Comparison of ENCODE assay signal across 30 cellular contexts in the genomic region with DNA sequence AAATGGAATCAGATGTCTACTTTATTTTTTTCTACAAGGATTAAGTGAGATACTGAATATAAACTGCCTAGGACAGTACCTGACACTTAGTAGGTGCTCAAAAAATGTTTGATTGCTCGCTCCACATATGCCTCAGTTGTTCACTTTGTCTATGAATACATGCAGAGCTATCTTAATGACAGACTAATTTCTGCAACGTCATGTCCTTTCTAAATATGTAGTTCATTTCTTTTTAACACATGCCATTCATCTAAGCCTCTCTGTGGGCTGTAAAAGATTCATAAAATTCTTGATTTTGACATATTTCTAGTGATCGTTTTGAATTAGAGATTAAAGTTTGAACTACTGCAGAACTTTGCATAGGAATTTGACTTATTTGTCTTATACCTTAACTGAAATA.
A peak's percentile ranks its signal among the peaks of the same experiment; 100 is the strongest.
DNase-seq lines count a peak whose midpoint lies in the region; ATAC-seq, FAIRE-seq and TF ChIP-seq lines count a peak whose summit lies in the region.
"Had no signal": no experiment of that assay in that cellular context is flagged by ENCODE, and none has a peak within 500 bp of the region (broad histone marks: within the 10 kb centered on the region; RNA-seq: fewer than 3 reads in every experiment).

No MANE protein-coding gene starts in this region.

- DNase-seq in HepG2 (ENCODE audit: low spot score) (no peak), right lobe of liver (no peak), A549 (ENCODE audit: low read depth in 1 of 2, low spot score in 1 of 2) (no peak), ecto neural progenitor cell (ENCODE audit: low spot score) (no peak)
- DNase-seq: 8988T; ACHN; AML-193; BE2C; C1 segment of cervical spinal cord; Caco-2; Calu3; CD4-positive, alpha-beta memory T cell; CD4-positive, alpha-beta T cell; CD4-positive, CD25-positive, alpha-beta regulatory T cell; CD8-positive, alpha-beta memory T cell; CD8-positive, alpha-beta T cell; COR-L47; DMS 273 treated with DMSO at 0.1 percent for 48 hours; DMS153; DMS53; DMS79; DMS79 treated with DMSO at 0.1 percent for 48 hours; DND-41; EL had no signal

- intact Hi-C loops in HepG2 (cut with micrococcal nuclease; ENCODE audit: unreplicated experiment), result no loop called here
- intact Hi-C loops in right lobe of liver (cut with DNase I), result no loop called here

- TF ChIP-seq RAD21 in HepG2 (CRISPR knock-in tag; IDR thresholded peaks at IDR 0.05) (no peak), A549 (conservative IDR thresholded peaks at IDR 0.05 in 1 of 2, IDR thresholded peaks at IDR 0.05 in 1 of 2) (no peak)

- BruUV-seq in HepG2 (replicated peaks; lab: Mats Ljungman, UMichigan), result no TSS peak

- H3K4me3 ChIP-seq in HepG2 (replicated peaks in 1 of 3; ENCODE audit: insufficient read depth in 1 of 3, low read depth in 2 of 3, low read length in 3 of 3) (no peak overlapping the region), right lobe of liver (no peak overlapping the region), A549 (no peak overlapping the region)
- H3K4me3 ChIP-seq: BLaER1; BLaER1 treated with 17β-estradiol and CSF1 and Interleukin-3, amounts not matched to agents 10 nM and 100 nM had no signal

- in situ Hi-C loops in HepG2 (cut with HindIII; ENCODE audit: extremely low pct_ligation_motif_present, low pct_unique_long_range_greater_than_20kb), result no loop called here

- no peak for ATAC-seq in HepG2
- no peak for ATAC-seq in right lobe of liver
- ATAC-seq in A549, result no peak
- ATAC-seq: CD8-positive, alpha-beta T cell had no signal

- H3K27me3 ChIP-seq in HepG2 (ENCODE audit: control insufficient read depth in 1 of 2, insufficient read depth in 2 of 2, low read length in 2 of 2) (no peaks in the 10 kb centered on the region), right lobe of liver (no peaks in the 10 kb centered on the region)
- H3K27me3 ChIP-seq: BE2C; BLaER1; BLaER1 treated with 17β-estradiol and CSF1 and Interleukin-3, amounts not matched to agents 10 nM and 100 nM had no signal

- CTCF ChIA-PET in HepG2 (lab: Yijun Ruan, JAX; ENCODE audit: low intra/inter-chr PET ratio, low total read pairs), result interaction anchor here (0.6 kb wide), 1 partner anchor 31 kb away, joined by 3 read pairs; no protein-coding TSS in a partner anchor
- CTCF ChIA-PET in A549 (lab: Yijun Ruan, JAX), result interaction anchor here (0.7 kb wide), 1 partner anchor 13 kb away, joined by 3 read pairs; no protein-coding TSS in a partner anchor

- WGBS in HepG2 (ENCODE audit: low lambda C conversion rate), result 1% methylated on average over 3 of the region's 3 CpGs
- 35% methylated on average over 3 of the region's 3 CpGs for WGBS in right lobe of liver (ENCODE audit: insufficient coverage, low coverage, low lambda C conversion rate, missing lambda C conversion rate)
- WGBS in A549 (ENCODE audit: missing lambda C conversion rate), result 0% methylated on average over 3 of the region's 3 CpGs

- H4K20me1 ChIP-seq in HepG2 (ENCODE audit: insufficient read depth, low read length), result no peaks in the 10 kb centered on the region
- H4K20me1 ChIP-seq: BLaER1; BLaER1 treated with 17β-estradiol and CSF1 and Interleukin-3, amounts not matched to agents 10 nM and 100 nM had no signal

- no peak overlapping the region for H3K9ac ChIP-seq in HepG2 (ENCODE audit: insufficient read depth, low read depth, low read length)
- H3K9ac ChIP-seq: BLaER1; BLaER1 treated with 17β-estradiol and CSF1 and Interleukin-3, amounts not matched to agents 10 nM and 100 nM had no signal

- no peak for TF ChIP-seq POLR2A in HepG2 (IDR thresholded peaks at IDR 0.05; ENCODE audit: insufficient read depth in 1 of 2, low read depth in 2 of 2, low read length in 2 of 2)
- no peak for TF ChIP-seq POLR2A in right lobe of liver (IDR thresholded peaks at IDR 0.05)
- TF ChIP-seq POLR2A in A549 (IDR thresholded peaks at IDR 0.05; ENCODE audit: low read length), result no peak

- H3K9me3 ChIP-seq in HepG2 (ENCODE audit: low read length), result no peaks in the 10 kb centered on the region; the same call in 1 of the 2 replicates
- no peaks in the 10 kb centered on the region for H3K9me3 ChIP-seq in right lobe of liver
- no peaks in the 10 kb centered on the region for H3K9me3 ChIP-seq in A549
- H3K9me3 ChIP-seq: BE2C; BLaER1; BLaER1 treated with 17β-estradiol and CSF1 and Interleukin-3, amounts not matched to agents 10 nM and 100 nM; Caco-2 had no signal

- no peaks in the 10 kb centered on the region for H3K4me1 ChIP-seq in HepG2 (ENCODE audit: insufficient read depth, low read length)
- no peaks in the 10 kb centered on the region for H3K4me1 ChIP-seq in right lobe of liver
- H3K4me1 ChIP-seq in A549, result no peaks in the 10 kb centered on the region
- H3K4me1 ChIP-seq: BE2C; BLaER1; BLaER1 treated with 17β-estradiol and CSF1 and Interleukin-3, amounts not matched to agents 10 nM and 100 nM; Caco-2 had no signal

- no peak for TF ChIP-seq EP300 in HepG2 (IDR thresholded peaks at IDR 0.05; ENCODE audit: low read depth in 2 of 2, low read length in 2 of 2)
- TF ChIP-seq EP300 in HepG2 (CRISPR knock-in tag; IDR thresholded peaks at IDR 0.05; ENCODE audit: borderline replicate concordance), result no peak
- no peak for TF ChIP-seq EP300 in A549 (IDR thresholded peaks at IDR 0.05)

- POLR2A ChIA-PET in HepG2 (lab: Yijun Ruan, JAX), result no interaction called here
- POLR2A ChIA-PET in A549 (lab: Yijun Ruan, JAX), result no interaction called here

- no peak for FAIRE-seq in HepG2 (lab: Jason Lieb, UNC)
- FAIRE-seq in A549 (lab: Jason Lieb, UNC), result no peak
- FAIRE-seq: A204.1, D721Med had no signal

- TF ChIP-seq CTCF in HepG2 (CRISPR knock-in tag; IDR thresholded peaks at IDR 0.05), result no peak
- no peak for TF ChIP-seq CTCF in right lobe of liver (IDR thresholded peaks at IDR 0.05)
- no peak for TF ChIP-seq CTCF in A549 (IDR thresholded peaks at IDR 0.05)

- H3K36me3 ChIP-seq in HepG2 (replicated peaks in 1 of 2; ENCODE audit: control insufficient read depth in 1 of 2, insufficient read depth in 2 of 2, low read length in 2 of 2) (no peaks in the 10 kb centered on the region), right lobe of liver (no peaks in the 10 kb centered on the region)
- H3K36me3 ChIP-seq: BE2C; BLaER1; BLaER1 treated with 17β-estradiol and CSF1 and Interleukin-3, amounts not matched to agents 10 nM and 100 nM had no signal

- H3K79me2 ChIP-seq in HepG2 (ENCODE audit: insufficient read depth, low read length), result no peaks in the 10 kb centered on the region

- no peak overlapping the region for H2AFZ ChIP-seq in HepG2 (ENCODE audit: low read length)

- H3K4me2 ChIP-seq in HepG2 (ENCODE audit: low read depth, low read length) (no peak overlapping the region), A549 (no peak overlapping the region)
- H3K4me2 ChIP-seq: BLaER1; BLaER1 treated with 17β-estradiol and CSF1 and Interleukin-3, amounts not matched to agents 10 nM and 100 nM had no signal

- H3K27ac ChIP-seq in HepG2 (ENCODE audit: extremely low read length, insufficient read depth, low read length) (no peak overlapping the region), right lobe of liver (no peak overlapping the region), A549 (no peak overlapping the region)
- H3K27ac ChIP-seq: 22Rv1; BLaER1; BLaER1 treated with 17β-estradiol and CSF1 and Interleukin-3, amounts not matched to agents 10 nM and 100 nM; C4-2B had no signal

TF ChIP-seq in HepG2, 621 proteins besides CTCF, POLR2A, EP300 and RAD21 (continues in another document):
- TF ChIP-seq MAFK (conservative IDR thresholded peaks at IDR 0.05 in 1 of 2, IDR thresholded peaks at IDR 0.05 in 1 of 2; ENCODE audit: low read length in 2 of 2), result peak; percentile 60 to 76
- TF ChIP-seq, protein P1, sequence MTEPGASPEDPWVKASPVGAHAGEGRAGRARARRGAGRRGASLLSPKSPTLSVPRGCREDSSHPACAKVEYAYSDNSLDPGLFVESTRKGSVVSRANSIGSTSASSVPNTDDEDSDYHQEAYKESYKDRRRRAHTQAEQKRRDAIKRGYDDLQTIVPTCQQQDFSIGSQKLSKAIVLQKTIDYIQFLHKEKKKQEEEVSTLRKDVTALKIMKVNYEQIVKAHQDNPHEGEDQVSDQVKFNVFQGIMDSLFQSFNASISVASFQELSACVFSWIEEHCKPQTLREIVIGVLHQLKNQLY (CRISPR knock-in tag; IDR thresholded peaks at IDR 0.05), result no peak
- TF ChIP-seq ZNF263 (CRISPR knock-in tag; IDR thresholded peaks at IDR 0.05), result no peak
- TF ChIP-seq TEAD3 (CRISPR knock-in tag; optimal IDR thresholded peaks at IDR 0.05; ENCODE audit: borderline replicate concordance), result no peak

TF ChIP-seq in A549, 52 proteins besides CTCF, POLR2A, EP300 and RAD21:
- TF ChIP-seq, protein P2, sequence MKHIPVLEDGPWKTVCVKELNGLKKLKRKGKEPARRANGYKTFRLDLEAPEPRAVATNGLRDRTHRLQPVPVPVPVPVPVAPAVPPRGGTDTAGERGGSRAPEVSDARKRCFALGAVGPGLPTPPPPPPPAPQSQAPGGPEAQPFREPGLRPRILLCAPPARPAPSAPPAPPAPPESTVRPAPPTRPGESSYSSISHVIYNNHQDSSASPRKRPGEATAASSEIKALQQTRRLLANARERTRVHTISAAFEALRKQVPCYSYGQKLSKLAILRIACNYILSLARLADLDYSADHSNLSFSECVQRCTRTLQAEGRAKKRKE (CRISPR knock-in tag; IDR thresholded peaks at IDR 0.05; ENCODE audit: low read depth), result no peak
- TF ChIP-seq RFX5 (IDR thresholded peaks at IDR 0.05), result no peak
- TF ChIP-seq ESRRA (IDR thresholded peaks at IDR 0.05; ENCODE audit: borderline replicate concordance, low read length), result no peak
- peak; percentile 13 for TF ChIP-seq MAFK (IDR thresholded peaks at IDR 0.05; ENCODE audit: partially characterized antibody)
TF ChIP-seq in A549: peak in this region for 1.
